ENCODE assay signal across 20 cellular contexts in the genomic region with DNA sequence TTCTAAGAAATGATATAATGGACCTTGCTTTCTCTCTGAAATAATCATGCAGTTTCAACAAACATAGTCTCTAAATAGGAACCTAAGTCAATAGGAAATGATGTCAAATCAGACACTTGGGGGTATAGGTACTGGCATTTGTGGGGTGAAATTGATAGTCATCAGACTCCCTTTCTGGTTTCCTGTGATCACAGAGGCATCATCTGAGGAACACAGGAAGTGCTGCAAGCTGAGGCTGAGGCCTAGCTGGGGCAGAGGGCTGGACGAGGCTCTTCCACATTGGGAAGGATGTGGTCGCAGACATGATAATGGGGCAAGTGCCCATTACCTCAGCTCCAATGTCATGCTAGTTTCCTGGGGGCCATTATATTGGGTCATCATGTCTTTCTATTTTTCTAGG.
DNase-seq lines count a peak whose midpoint lies in the region; TF ChIP-seq lines count a peak whose summit lies in the region.
"Had no signal": no experiment of that assay in that cellular context is flagged by ENCODE, and none has a peak within 500 bp of the region (broad histone marks: within the 10 kb centered on the region; RNA-seq: fewer than 3 reads in every experiment).

No MANE protein-coding gene starts in this region.

- H3K4me1 Mint-ChIP-seq in activated CD4-positive, alpha-beta memory T cell treated with anti-CD3 and anti-CD28 coated beads for 36 hours (ENCODE audit: low read depth) = peaks cover 9% of the 10 kb centered on the region

- no peak for TF ChIP-seq CTCF in neutrophil (IDR thresholded peaks at IDR 0.05)
- no peak for TF ChIP-seq CTCF in vagina (IDR thresholded peaks at IDR 0.05)

- DNase-seq in SIG-M5 treated with dmso at 0.1 percent for 504 hours (lab: John Stamatoyannopoulos, UW; ENCODE audit: unreplicated experiment) = peak; percentile 45
- DNase-seq in SIG-M5 (lab: John Stamatoyannopoulos, UW) = no peak
- peak; percentile 55 for DNase-seq in KBM-7
- DNase-seq in activated CD4-positive, alpha-beta memory T cell treated with anti-CD3 and anti-CD28 coated beads for 36 hours = no peak
- no peak for DNase-seq in NCI-H446 treated with DMSO at 0.1 percent for 48 hours (lab: John Stamatoyannopoulos, UW)
- DNase-seq in vagina (ENCODE audit: extremely low spot score in 2 of 2) = no peak
- no peak for DNase-seq in NCI-H748 (lab: John Stamatoyannopoulos, UW; ENCODE audit: unreplicated experiment)
- DNase-seq: activated CD8-positive, alpha-beta memory T cell treated with anti-CD3 and anti-CD28 coated beads for 24 hours; activated naive CD4-positive, alpha-beta T cell treated with anti-CD3 and anti-CD28 coated beads for 36 hours; brain microvascular endothelial cell; Caco-2; heart left ventricle; kidney; NCI-H82; nucleus accumbens; sigmoid colon; stimulated activated CD4-positive, alpha-beta T cell treated with anti-CD3 and anti-CD28 coated beads, Interleukin-4, amount 100 ng/mL, for 1 hour; stimulated activated CD8-positive, alpha-beta memory T cell treated with anti-CD3 and anti-CD28 coated beads, Interleukin-4, amount 100 ng/mL, for 48 hours; tibial artery had no signal

- H3K27ac ChIP-seq in neutrophil (peak overlapping the region; percentile 64), vagina (no peak overlapping the region)
- H3K27ac ChIP-seq: brain microvascular endothelial cell, sigmoid colon, tibial artery had no signal

- no peak overlapping the region for H3K4me3 Mint-ChIP-seq in activated CD4-positive, alpha-beta memory T cell treated with anti-CD3 and anti-CD28 coated beads for 36 hours
- H3K4me3 Mint-ChIP-seq: activated naive CD4-positive, alpha-beta T cell treated with anti-CD3 and anti-CD28 coated beads for 36 hours had no signal

- H3K27ac Mint-ChIP-seq in activated CD4-positive, alpha-beta memory T cell treated with anti-CD3 and anti-CD28 coated beads for 36 hours = peak overlapping the region; percentile 51
- H3K27ac Mint-ChIP-seq: activated naive CD4-positive, alpha-beta T cell treated with anti-CD3 and anti-CD28 coated beads for 36 hours had no signal

- TF ChIP-seq POLR2A in vagina (IDR thresholded peaks at IDR 0.05) = no peak

- intact Hi-C loops in activated CD4-positive, alpha-beta memory T cell treated with anti-CD3 and anti-CD28 coated beads for 36 hours (cut with micrococcal nuclease) = no loop called here
- intact Hi-C loops in vagina (cut with DNase I) = no loop called here

- H3K27me3 ChIP-seq in neutrophil (no peaks in the 10 kb centered on the region), vagina (no peaks in the 10 kb centered on the region)
- H3K27me3 ChIP-seq: brain microvascular endothelial cell, heart left ventricle, sigmoid colon had no signal

- no peaks in the 10 kb centered on the region for H3K36me3 Mint-ChIP-seq in activated CD4-positive, alpha-beta memory T cell treated with anti-CD3 and anti-CD28 coated beads for 36 hours

- peaks cover 76 to 92% of the 10 kb centered on the region in 2 experiments for H3K4me1 ChIP-seq in neutrophil (ENCODE audit: control insufficient read depth in 1 of 2, insufficient read depth in 1 of 2, low read depth in 1 of 2, low read length in 1 of 2)
- peaks cover 22% of the 10 kb centered on the region for H3K4me1 ChIP-seq in vagina
- H3K4me1 ChIP-seq: Caco-2 had no signal

- H3K9me3 Mint-ChIP-seq in activated CD4-positive, alpha-beta memory T cell treated with anti-CD3 and anti-CD28 coated beads for 36 hours = no peaks in the 10 kb centered on the region
- H3K9me3 Mint-ChIP-seq: activated naive CD4-positive, alpha-beta T cell treated with anti-CD3 and anti-CD28 coated beads for 36 hours had no signal

- H3K9me3 ChIP-seq in neutrophil = no peaks in the 10 kb centered on the region
- H3K9me3 ChIP-seq in vagina = no peaks in the 10 kb centered on the region
- H3K9me3 ChIP-seq: Caco-2, sigmoid colon, tibial artery had no signal

- in situ Hi-C loops in KBM-7 (cut with MboI; ENCODE audit: low pct_unique_long_range_greater_than_20kb, low sequenced_read_pairs) = no loop called here

- H3K4me3 ChIP-seq in neutrophil (ENCODE audit: low read depth in 1 of 2, low read length in 1 of 2) = no peak overlapping the region
- no peak overlapping the region for H3K4me3 ChIP-seq in vagina
- H3K4me3 ChIP-seq: heart left ventricle, sigmoid colon, tibial artery had no signal

- no peaks in the 10 kb centered on the region for H3K27me3 Mint-ChIP-seq in activated CD4-positive, alpha-beta memory T cell treated with anti-CD3 and anti-CD28 coated beads for 36 hours

- POLR2A ChIA-PET in activated CD4-positive, alpha-beta memory T cell treated with anti-CD3 and anti-CD28 coated beads for 36 hours (lab: Charles Lee) = no interaction called here

- CTCF ChIA-PET in activated CD4-positive, alpha-beta memory T cell treated with anti-CD3 and anti-CD28 coated beads for 36 hours (lab: Charles Lee) = interaction anchor here (0.7 kb wide), 1 partner anchor 12 kb away, joined by 3 read pairs; no protein-coding TSS in a partner anchor

- H3K36me3 ChIP-seq in neutrophil = no peaks in the 10 kb centered on the region
- no peaks in the 10 kb centered on the region for H3K36me3 ChIP-seq in vagina
- H3K36me3 ChIP-seq: brain microvascular endothelial cell, heart left ventricle, sigmoid colon, tibial artery had no signal

Comparison
In these comparisons a context has a peak if more than half of its experiments do, and no peak if none do; other contexts are left out.
1. DNase-seq: peak in SIG-M5 treated with dmso at 0.1 percent for 504 hours (single experiment) and KBM-7 (single experiment); none in SIG-M5 (single experiment), activated CD4-positive, alpha-beta memory T cell treated with anti-CD3 and anti-CD28 coated beads for 36 hours (single experiment), NCI-H446 treated with DMSO at 0.1 percent for 48 hours (single experiment), vagina (0 of 2) and NCI-H748 (single experiment).